Comparison of ENCODE assay signal across 1 cellular context in genomic region chr6:22590423-22590822, GRCh38.
TF ChIP-seq lines count a peak whose summit lies in the region.

No MANE protein-coding gene starts in this region.

TF ChIP-seq in GM23338, 12 proteins besides CTCF, POLR2A, EP300 and RAD21 (continued from another document):
- no peak for TF ChIP-seq REST (IDR thresholded peaks at IDR 0.05; ENCODE audit: unreplicated experiment)
- no peak for TF ChIP-seq EZH2 (IDR thresholded peaks at IDR 0.05; ENCODE audit: low read depth, unreplicated experiment)
- no peak for TF ChIP-seq JUNB (IDR thresholded peaks at IDR 0.05; ENCODE audit: unreplicated experiment)
- no peak for TF ChIP-seq ETS1 (IDR thresholded peaks at IDR 0.05)
- no peak for TF ChIP-seq ZNF331 (CRISPR knock-in tag; IDR thresholded peaks at IDR 0.05; ENCODE audit: low read depth)
